27 cellular contexts compared by ENCODE assay signal in the genomic region with DNA sequence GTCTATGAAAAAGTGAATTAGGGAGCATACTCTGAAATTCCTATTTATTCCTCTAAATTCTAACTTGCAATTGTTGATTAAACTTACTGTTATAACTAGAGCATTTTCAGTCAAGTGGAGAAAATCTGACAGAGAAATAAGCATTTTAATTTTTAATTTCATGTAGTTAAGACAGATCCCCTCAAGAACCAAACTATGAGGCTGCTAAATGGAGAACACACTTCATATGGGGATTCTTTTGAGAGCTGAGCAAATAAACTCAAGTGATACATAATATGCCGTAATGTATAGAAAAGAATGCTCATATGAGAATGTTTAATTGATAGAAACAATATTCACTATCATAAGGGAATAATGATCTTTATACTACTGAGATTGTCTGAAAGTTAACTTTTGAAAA.
"Had no signal": no experiment of that assay in that cellular context is flagged by ENCODE, and none has a peak within 500 bp of the region (broad histone marks: within the 10 kb centered on the region; RNA-seq: fewer than 3 reads in every experiment).

No MANE protein-coding gene starts in this region.

- DNase-seq: activated CD4-positive, alpha-beta memory T cell treated with anti-CD3 and anti-CD28 coated beads for 36 hours; activated CD4-positive, alpha-beta T cell treated with anti-CD3 and anti-CD28 coated beads for 36 hours; activated CD4-positive, alpha-beta T cell treated with anti-CD3 and anti-CD28 coated beads, Interleukin-2, amount 10 ng/mL, durations not matched to agents 24 days and 14 days; activated CD4-positive, CD25-positive, alpha-beta regulatory T cell; activated CD4-positive, CD25-positive, alpha-beta regulatory T cell treated with anti-CD3 and anti-CD28 coated beads, Interleukin-2, amount 50 U/mL, for 72 hours; activated CD8-positive, alpha-beta memory T cell treated with anti-CD3 and anti-CD28 coated beads, Interleukin-2, amount 10 ng/mL, durations not matched to agents 7 days and 5 days; activated CD8-positive, alpha-beta memory T cell treated with anti-CD3 and anti-CD28 coated beads, Interleukin-2, amount 50 U/mL, for 4 hours; activated CD8-positive, alpha-beta T cell treated with anti-CD3 and anti-CD28 coated beads, Interleukin-2, amount 10 ng/mL, durations not matched to agents 7 days and 5 days; activated gamma-delta T cell; activated naive CD4-positive, alpha-beta T cell; activated naive CD4-positive, alpha-beta T cell treated with anti-CD3 and anti-CD28 coated beads, Interleukin-2, amount 10 ng/mL, durations not matched to agents 7 days and 5 days; activated T-cell treated with anti-CD3 and anti-CD28 coated beads, Interleukin-2, amount 50 U/mL, for 24 hours; activated T-cell treated with anti-CD3 and anti-CD28 coated beads, Interleukin-2, amount 50 U/mL, for 72 hours; amniotic stem cell; anterior cingulate cortex; brain microvascular endothelial cell; dorsolateral prefrontal cortex; effector memory CD4-positive, alpha-beta T cell; endodermal cell; foreskin fibroblast; head of caudate nucleus; hippocampal formation had no signal

- H3K4me3 ChIP-seq: coronary artery, dorsolateral prefrontal cortex had no signal

- H3K36me3 ChIP-seq: brain microvascular endothelial cell had no signal

- H3K9me3 Mint-ChIP-seq: activated CD4-positive, alpha-beta memory T cell treated with anti-CD3 and anti-CD28 coated beads for 36 hours; activated CD4-positive, alpha-beta T cell treated with anti-CD3 and anti-CD28 coated beads, Interleukin-2, amount 10 ng/mL, durations not matched to agents 24 days and 14 days; activated naive CD4-positive, alpha-beta T cell treated with anti-CD3 and anti-CD28 coated beads, Interleukin-2, amount 10 ng/mL, durations not matched to agents 7 days and 5 days; activated T-cell treated with anti-CD3 and anti-CD28 coated beads, Interleukin-2, amount 50 U/mL, for 24 hours; activated T-cell treated with anti-CD3 and anti-CD28 coated beads, Interleukin-2, amount 50 U/mL, for 72 hours; central memory CD8-positive, alpha-beta T cell; dendritic cell treated with granulocyte-macrophage colony-stimulating factor and Interleukin-4, amounts not matched to agents 40 ng/mL and 50 ng/mL, for 4 days; endodermal cell had no signal

- H3K27me3 ChIP-seq: brain microvascular endothelial cell, dorsolateral prefrontal cortex had no signal

- ATAC-seq: activated CD4-positive, alpha-beta T cell treated with anti-CD3 and anti-CD28 coated beads for 36 hours; activated CD8-positive, alpha-beta memory T cell treated with anti-CD3 and anti-CD28 coated beads, Interleukin-2, amount 10 ng/mL, durations not matched to agents 7 days and 5 days; activated CD8-positive, alpha-beta T cell treated with anti-CD3 and anti-CD28 coated beads, Interleukin-2, amount 10 ng/mL, durations not matched to agents 7 days and 5 days; activated T-cell treated with anti-CD3 and anti-CD28 coated beads, Interleukin-2, amount 50 U/mL, for 72 hours; esophagus mucosa had no signal

- H3K27ac Mint-ChIP-seq: activated CD4-positive, alpha-beta memory T cell treated with anti-CD3 and anti-CD28 coated beads for 36 hours; activated CD4-positive, alpha-beta T cell treated with anti-CD3 and anti-CD28 coated beads for 36 hours; activated CD4-positive, alpha-beta T cell treated with anti-CD3 and anti-CD28 coated beads, Interleukin-2, amount 10 ng/mL, durations not matched to agents 24 days and 14 days; activated CD8-positive, alpha-beta memory T cell treated with anti-CD3 and anti-CD28 coated beads, Interleukin-2, amount 10 ng/mL, durations not matched to agents 7 days and 5 days; activated CD8-positive, alpha-beta T cell treated with anti-CD3 and anti-CD28 coated beads, Interleukin-2, amount 10 ng/mL, durations not matched to agents 7 days and 5 days; activated naive CD4-positive, alpha-beta T cell treated with anti-CD3 and anti-CD28 coated beads, Interleukin-2, amount 10 ng/mL, durations not matched to agents 7 days and 5 days; activated naive CD8-positive, alpha-beta T cell; activated T-cell treated with anti-CD3 and anti-CD28 coated beads, Interleukin-2, amount 50 U/mL, for 24 hours; activated T-cell treated with anti-CD3 and anti-CD28 coated beads, Interleukin-2, amount 50 U/mL, for 72 hours; dendritic cell treated with granulocyte-macrophage colony-stimulating factor and Interleukin-4, amounts not matched to agents 40 ng/mL and 50 ng/mL, for 4 days; endodermal cell had no signal

- H3K27ac ChIP-seq: brain microvascular endothelial cell, coronary artery, dorsolateral prefrontal cortex had no signal

- H3K36me3 Mint-ChIP-seq: activated CD4-positive, alpha-beta memory T cell treated with anti-CD3 and anti-CD28 coated beads for 36 hours; activated CD8-positive, alpha-beta memory T cell treated with anti-CD3 and anti-CD28 coated beads, Interleukin-2, amount 10 ng/mL, durations not matched to agents 7 days and 5 days; activated naive CD4-positive, alpha-beta T cell treated with anti-CD3 and anti-CD28 coated beads, Interleukin-2, amount 10 ng/mL, durations not matched to agents 7 days and 5 days; activated naive CD8-positive, alpha-beta T cell had no signal
